Comparison of ENCODE assay signal across 12 cellular contexts in the genomic region with DNA sequence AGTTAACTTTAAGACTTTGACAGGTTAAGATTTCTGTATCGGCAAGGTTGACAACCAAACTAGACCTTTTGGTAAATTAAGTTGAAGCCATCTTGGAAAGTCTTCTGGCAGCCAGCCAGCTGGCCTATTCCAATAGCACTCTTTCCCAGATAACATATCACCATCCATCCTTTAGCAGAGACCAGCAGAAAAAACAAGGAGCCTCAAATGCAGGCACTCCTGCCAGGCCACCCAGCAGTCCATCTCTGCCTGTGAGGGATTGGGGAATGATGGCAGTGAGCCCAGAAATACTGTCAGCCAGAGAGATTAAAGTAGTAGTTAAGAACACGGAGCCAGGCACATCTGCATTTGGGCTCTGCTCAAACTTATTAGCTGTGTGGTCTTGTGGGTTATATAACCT. TPM values are rescaled to one million over a fixed set of nuclear protein-coding genes. Genes with fewer than 3 reads are reported as not detected.
DNase-seq lines count a peak whose midpoint lies in the region; ATAC-seq and TF ChIP-seq lines count a peak whose summit lies in the region.
"Had no signal": no experiment of that assay in that cellular context is flagged by ENCODE, and none has a peak within 500 bp of the region (broad histone marks: within the 10 kb centered on the region; RNA-seq: fewer than 3 reads in every experiment).

No MANE protein-coding gene starts in this region.

- no peak for TF ChIP-seq POLR2A in transverse colon (IDR thresholded peaks at IDR 0.05)

- H3K9ac ChIP-seq in GM23248 = no peak overlapping the region
- H3K9ac ChIP-seq: KMS-11 had no signal

- H3F3A ChIP-seq in GM23248 (ENCODE audit: insufficient read depth) = no peaks in the 10 kb centered on the region

- no TSS peak for BruUV-seq in A673 (replicated peaks; lab: Mats Ljungman, UMichigan)

- no peaks in the 10 kb centered on the region; the same call in 1 of the 2 replicates for H4K20me1 ChIP-seq in GM23248 (ENCODE audit: insufficient read depth)

- 60 to 62% methylated on average over 2 of the region's 2 CpGs for WGBS in GM23248 (ENCODE audit: low coverage in 1 of 2, low lambda C conversion rate in 2 of 2, missing lambda C conversion rate in 2 of 2), 2 experiments
- WGBS in transverse colon (ENCODE audit: low coverage in 1 of 2), 2 donors = 35 to 73% methylated on average over 2 of the region's 2 CpGs

- H3K4me1 ChIP-seq in A673 (ENCODE audit: insufficient read depth, low read length, poor library complexity, severe bottlenecking) (peaks cover 4% of the 10 kb centered on the region), GM23248 (ENCODE audit: insufficient read depth) (no peaks in the 10 kb centered on the region), transverse colon (peaks cover 0 to 6% (median 2%) of the 10 kb centered on the region in 4 donors)

- H3K79me2 ChIP-seq in GM23248 (ENCODE audit: insufficient read depth) = peaks cover 67% of the 10 kb centered on the region

- H3K9me3 ChIP-seq in A673 (ENCODE audit: low read depth, low read length, poor library complexity, severe bottlenecking) = no peaks in the 10 kb centered on the region
- no peaks in the 10 kb centered on the region for H3K9me3 ChIP-seq in GM23248 (ENCODE audit: low read depth)
- no peaks in the 10 kb centered on the region for H3K9me3 ChIP-seq in transverse colon

- TF ChIP-seq EP300 in transverse colon (IDR thresholded peaks at IDR 0.05; ENCODE audit: low read depth) = no peak

- no peak overlapping the region for H3K27ac ChIP-seq in A673 (ENCODE audit: low read depth, low read length, poor library complexity, severe bottlenecking)
- H3K27ac ChIP-seq in GM23248 = no peak overlapping the region
- no peak overlapping the region for H3K27ac ChIP-seq in transverse colon
- H3K27ac ChIP-seq: KMS-11 had no signal

- intact Hi-C loops in A673 (cut with micrococcal nuclease; ENCODE audit: unreplicated experiment) (no loop called here), transverse colon (cut with DNase I; ENCODE audit: low total_unique reads) (no loop called here)

- no peak for TF ChIP-seq CTCF in A673 (conservative IDR thresholded peaks at IDR 0.05; ENCODE audit: low read depth, low read length)
- TF ChIP-seq CTCF in astrocyte of the spinal cord (IDR thresholded peaks at IDR 0.05; ENCODE audit: low read depth, low read length) = no peak
- no peak for TF ChIP-seq CTCF in transverse colon (IDR thresholded peaks at IDR 0.05)

- H3K36me3 ChIP-seq in A673 (ENCODE audit: insufficient read depth, low read length, poor library complexity, severe bottlenecking) (no peaks in the 10 kb centered on the region), GM23248 (ENCODE audit: low read depth) (no peaks in the 10 kb centered on the region), transverse colon (no peaks in the 10 kb centered on the region)

- in situ Hi-C loops in GM23248 (cut with MboI) = no loop called here
- in situ Hi-C loops in astrocyte of the spinal cord (cut with HindIII; ENCODE audit: low sequenced_read_pairs) = no loop called here
- in situ Hi-C loops in transverse colon (cut with MboI; ENCODE audit: low pct_ligation_motif_present in 1 of 4, low pct_unique_long_range_greater_than_20kb in 1 of 4, low sequenced_read_pairs in 3 of 4) = no loop called here

- no peaks in the 10 kb centered on the region for H3K9me2 ChIP-seq in GM23248 (ENCODE audit: insufficient read depth)

- ATAC-seq in HG02642 (IDR thresholded peaks at IDR 0.05; ENCODE audit: poor library complexity, unreplicated experiment) = no peak
- ATAC-seq: activated CD8-positive, alpha-beta memory T cell treated with anti-CD3 and anti-CD28 coated beads, Interleukin-2, amount 10 ng/mL, durations not matched to agents 7 days and 5 days; activated naive CD8-positive, alpha-beta T cell treated with anti-CD3 and anti-CD28 coated beads, Interleukin-2, amount 50 U/mL, for 24 hours had no signal

- H3K4me2 ChIP-seq in GM23248 (ENCODE audit: unreplicated experiment) = no peak overlapping the region
- H3K4me2 ChIP-seq: KMS-11 had no signal

- CTCF ChIA-PET in A673 (lab: Charles Lee) = no interaction called here

- H2AFZ ChIP-seq in GM23248 = no peak overlapping the region

- peak; percentile 30 for DNase-seq in A673 (ENCODE audit: low spot score)
- DNase-seq in GM23248 = peak; percentile 10
- DNase-seq in astrocyte of the spinal cord (ENCODE audit: low read depth, low spot score) = peak; percentile 48
- peak; percentile 60 for DNase-seq in iris pigment epithelial cell (ENCODE audit: low read depth)
- DNase-seq in transverse colon = no peak
- no peak for DNase-seq in NCI-H510A (lab: John Stamatoyannopoulos, UW)
- DNase-seq in T-helper 9 cell = no peak
- DNase-seq: activated CD8-positive, alpha-beta memory T cell treated with anti-CD3 and anti-CD28 coated beads, Interleukin-2, amount 10 ng/mL, durations not matched to agents 7 days and 5 days; activated naive CD8-positive, alpha-beta T cell treated with anti-CD3 and anti-CD28 coated beads, Interleukin-2, amount 50 U/mL, for 24 hours; mesendoderm had no signal

- POLR2A ChIA-PET in A673 (lab: Charles Lee; ENCODE audit: low non-redundant PET) = no interaction called here

- H3K27me3 ChIP-seq in A673 (replicated peaks; ENCODE audit: insufficient read depth, low read depth, low read length, poor library complexity) (no peaks in the 10 kb centered on the region), GM23248 (replicated peaks; ENCODE audit: insufficient read depth) (no peaks in the 10 kb centered on the region), transverse colon (no peaks in the 10 kb centered on the region)

- H3K4me3 ChIP-seq in A673 (ENCODE audit: low read depth, low read length, poor library complexity, severe bottlenecking) (no peak overlapping the region), GM23248 (no peak overlapping the region), astrocyte of the spinal cord (ENCODE audit: low read depth, low read length) (no peak overlapping the region), transverse colon (no peak overlapping the region)

RNA-seq across cellular contexts. Expression of a gene that starts 19.4 kb away (rescaled TPM):
- total RNA-seq in A673 (2021) (21.8 and 25.3 TPM in 2 replicates), transverse colon (10 to 100 TPM; 17.7 to 30.3 (median 21.1) TPM)
- total RNA-seq in GM23248 (2014; rRNA removed; shearing (Covaris generic)) = 8.1 and 9.9 TPM in 2 replicates
- 2.5 and 3.3 TPM in 2 replicates for polyA plus RNA-seq in GM23248 (2016; fragmentation: Nextera tagmentation; extraction: Ambion mirVana)

Comparison
In these comparisons a context has a peak if more than half of its experiments do, and no peak if none do; other contexts are left out.
1. DNase-seq: peak in A673 (single experiment), GM23248 (single experiment), astrocyte of the spinal cord (single experiment) and iris pigment epithelial cell (single experiment); none in transverse colon (single experiment), NCI-H510A (single experiment) and T-helper 9 cell (single experiment).